ENCODE assay signal across 17 cellular contexts in the genomic region with DNA sequence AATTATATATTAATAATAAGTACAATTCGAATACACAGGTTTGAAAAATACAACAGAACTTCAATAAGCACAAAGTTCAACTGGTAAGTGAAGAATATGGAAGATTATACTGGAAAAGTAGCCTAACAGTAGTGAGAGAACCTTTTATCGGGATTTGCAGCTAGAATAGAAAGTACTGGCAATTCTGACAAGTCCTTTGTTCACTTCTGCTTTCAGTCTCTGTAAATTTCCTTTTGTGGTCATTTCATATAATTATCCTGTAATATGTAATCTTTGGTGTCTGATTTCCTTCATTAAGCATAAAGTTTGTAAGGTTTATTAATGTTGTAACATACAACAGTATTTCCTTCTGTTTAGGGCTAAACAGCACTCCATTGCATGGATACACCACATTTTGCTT.
DNase-seq lines count a peak whose midpoint lies in the region; ATAC-seq, FAIRE-seq and TF ChIP-seq lines count a peak whose summit lies in the region.
"Had no signal": no experiment of that assay in that cellular context is flagged by ENCODE, and none has a peak within 500 bp of the region (broad histone marks: within the 10 kb centered on the region; RNA-seq: fewer than 3 reads in every experiment).

No MANE protein-coding gene starts in this region.

- H3K36me3 ChIP-seq in OCI-LY1 (ENCODE audit: insufficient read depth, low read length), result peaks cover 45% of the 10 kb centered on the region
- H3K36me3 ChIP-seq: tibial artery had no signal

- no peaks in the 10 kb centered on the region for H3K9me3 ChIP-seq in OCI-LY1 (ENCODE audit: low read length)
- H3K9me3 ChIP-seq: Peyer's patch, tibial artery had no signal

- H3K27ac ChIP-seq in OCI-LY1 (ENCODE audit: low read depth, low read length, poor library complexity, severe bottlenecking), result peak overlapping the region; percentile 97
- H3K27ac ChIP-seq: tibial artery had no signal

- TF ChIP-seq CTCF in OCI-LY1 (IDR thresholded peaks at IDR 0.05; ENCODE audit: low read length), result no peak

- H3K79me2 ChIP-seq in OCI-LY1 (ENCODE audit: insufficient read depth, low read length), result peaks cover 89% of the 10 kb centered on the region

- peak overlapping the region; percentile 36; the same call in 1 of the 2 replicates for H3K4me2 ChIP-seq in OCI-LY1 (ENCODE audit: low read length)

- no peak overlapping the region for H3K4me3 ChIP-seq in OCI-LY1 (ENCODE audit: low read depth, low read length, poor library complexity, severe bottlenecking)
- H3K4me3 ChIP-seq: Peyer's patch, tibial artery had no signal

- DNase-seq in AML-193 (lab: John Stamatoyannopoulos, UW) (peak; percentile 62 to 70), GM19239 (ENCODE audit: insufficient read length, low spot score) (no peak), germinal center (ENCODE audit: low spot score) (peak; percentile 14), epidermal melanocyte (ENCODE audit: insufficient read length, low spot score) (no peak), left colon (no peak)
- no peak for DNase-seq in stimulated activated CD4-positive, alpha-beta T cell treated with anti-CD3 and anti-CD28 coated beads, Interleukin-4, amount 100 ng/mL, for 4 hours
- DNase-seq: activated CD8-positive, alpha-beta memory T cell treated with anti-CD3 and anti-CD28 coated beads, Interleukin-2, amount 10 ng/mL, durations not matched to agents 7 days and 5 days; activated naive CD4-positive, alpha-beta T cell treated with Interleukin-2 at 50 U/mL for 16 hours; DMS 273 treated with DMSO at 0.1 percent for 48 hours; GOT3; NCI-H446; Peyer's patch; retina; T-cell; tibial artery had no signal

- no peaks in the 10 kb centered on the region for H4K20me1 ChIP-seq in OCI-LY1 (ENCODE audit: insufficient read depth, low read length)

- ATAC-seq in HG03095 (IDR thresholded peaks at IDR 0.05; ENCODE audit: unreplicated experiment) (no peak), left colon (no peak)
- ATAC-seq: activated CD8-positive, alpha-beta memory T cell treated with anti-CD3 and anti-CD28 coated beads, Interleukin-2, amount 10 ng/mL, durations not matched to agents 7 days and 5 days; T-cell had no signal

- peaks cover 10% of the 10 kb centered on the region for H3F3A ChIP-seq in OCI-LY1 (ENCODE audit: insufficient read depth, low read length)

- peak overlapping the region; percentile 22; the same call in 1 of the 2 replicates for H3K9ac ChIP-seq in OCI-LY1 (ENCODE audit: low read length)

- no peaks in the 10 kb centered on the region for H3K27me3 ChIP-seq in OCI-LY1 (ENCODE audit: insufficient read depth, low read length)
- H3K27me3 ChIP-seq: Peyer's patch, tibial artery had no signal

- peaks cover 52% of the 10 kb centered on the region for H3K4me1 ChIP-seq in OCI-LY1 (ENCODE audit: insufficient read depth, low read length, severe bottlenecking)

- H2AFZ ChIP-seq in OCI-LY1 (ENCODE audit: low read length), result no peak overlapping the region

- intact Hi-C loops in left colon (cut with DNase I, micrococcal nuclease), result no loop called here

- H3K9me2 ChIP-seq in OCI-LY1 (ENCODE audit: low read depth, low read length), result no peaks in the 10 kb centered on the region

- FAIRE-seq in GM19239 (lab: Jason Lieb, UNC), result peak; percentile 91

Comparison
In these comparisons a context has a peak if more than half of its experiments do, and no peak if none do; other contexts are left out.
1. DNase-seq: peak in AML-193 (2 of 2) and germinal center (single experiment); none in GM19239 (single experiment), stimulated activated CD4-positive, alpha-beta T cell treated with anti-CD3 and anti-CD28 coated beads, Interleukin-4, amount 100 ng/mL, for 4 hours (0 of 2), epidermal melanocyte (single experiment) and left colon (0 of 2).